ENCODE assay signal across 15 cellular contexts in genomic region chr16:56736476-56736875, GRCh38. TPM values are rescaled to one million over a fixed set of nuclear protein-coding genes. Genes with fewer than 3 reads are reported as not detected.
DNase-seq lines count a peak whose midpoint lies in the region; ATAC-seq and TF ChIP-seq lines count a peak whose summit lies in the region.
"Had no signal": no experiment of that assay in that cellular context is flagged by ENCODE, and none has a peak within 500 bp of the region (broad histone marks: within the 10 kb centered on the region; RNA-seq: fewer than 3 reads in every experiment).

No MANE protein-coding gene starts in this region.

- no peak overlapping the region for H3K4ac ChIP-seq in IMR-90 (ENCODE audit: low read depth, low read length)

- H3K9ac ChIP-seq in IMR-90 (ENCODE audit: low read depth, low read length) = no peak overlapping the region
- H3K9ac ChIP-seq: BLaER1, GM23248 had no signal

- intact Hi-C loops in activated CD4-positive, alpha-beta T cell treated with anti-CD3 and anti-CD28 coated beads, Interleukin-2, amount 10 ng/mL, durations not matched to agents 24 days and 14 days (cut with micrococcal nuclease) = no loop called here
- intact Hi-C loops in IMR-90 (cut with micrococcal nuclease) (no loop called here), testis (cut with DNase I; ENCODE audit: low total_unique reads) (no loop called here)

- H3K27me3 Mint-ChIP-seq in activated CD4-positive, alpha-beta T cell treated with anti-CD3 and anti-CD28 coated beads, Interleukin-2, amount 10 ng/mL, durations not matched to agents 24 days and 14 days = no peaks in the 10 kb centered on the region
- H3K27me3 Mint-ChIP-seq in nephron progenitor cell (ENCODE audit: low read depth, poor library complexity) = no peaks in the 10 kb centered on the region
- no peaks in the 10 kb centered on the region for H3K27me3 Mint-ChIP-seq in stimulated activated naive B cell treated with anti-CD40 and anti-IgM and Interleukin-4, amounts not matched to agents 10 μg/mL and 1 μg/mL and 100 μg/mL, for 72 hours
- H3K27me3 Mint-ChIP-seq: IgD-negative memory B cell had no signal

- H3K27me3 ChIP-seq in IMR-90 (ENCODE audit: control insufficient read depth, insufficient read depth, low read length) (no peaks in the 10 kb centered on the region), testis (no peaks in the 10 kb centered on the region)
- H3K27me3 ChIP-seq: BLaER1 had no signal

- H3K27ac ChIP-seq in IMR-90 (ENCODE audit: insufficient read depth, low read length) (no peak overlapping the region), testis (no peak overlapping the region)
- H3K27ac ChIP-seq: BLaER1, GM23248 had no signal

- no peak for TF ChIP-seq RAD21 in IMR-90 (IDR thresholded peaks at IDR 0.05; ENCODE audit: low read length)

- H3K23ac ChIP-seq in IMR-90 (ENCODE audit: low read depth, low read length) = peak overlapping the region; percentile 59; the same call in 1 of the 2 replicates

- H2BK5ac ChIP-seq in IMR-90 (ENCODE audit: low read depth, low read length, poor library complexity, severe bottlenecking) = no peak overlapping the region

- peak; percentile 50 for DNase-seq in activated CD4-positive, alpha-beta T cell treated with anti-CD3 and anti-CD28 coated beads, Interleukin-2, amount 10 ng/mL, durations not matched to agents 24 days and 14 days
- no peak for DNase-seq in activated CD4-positive, alpha-beta T cell treated with anti-CD3 and anti-CD28 coated beads for 1 hour
- DNase-seq in IMR-90 = no peak
- no peak for DNase-seq in nephron progenitor cell
- no peak for DNase-seq in stimulated activated naive B cell treated with anti-CD40 and anti-IgM and Interleukin-4, amounts not matched to agents 10 μg/mL and 1 μg/mL and 100 μg/mL, for 72 hours
- DNase-seq in pons (ENCODE audit: low spot score) = no peak
- no peak for DNase-seq in testis
- DNase-seq: 8988T; CD4-positive, CD25-positive, alpha-beta regulatory T cell; DMS53; GF-D8; GM23248; H7 had no signal

- WGBS in IMR-90 (ENCODE audit: extremely low coverage in 2 of 2, insufficient read length in 1 of 2), 2 experiments = no CpG with 5 or more reads among the region's 3 CpGs
- 90 to 96% methylated on average over 3 of the region's 3 CpGs for whole genome bisulfite sequencing in testis, 2 donors

- peaks cover 7% of the 10 kb centered on the region for H3K4me1 Mint-ChIP-seq in activated CD4-positive, alpha-beta T cell treated with anti-CD3 and anti-CD28 coated beads, Interleukin-2, amount 10 ng/mL, durations not matched to agents 24 days and 14 days
- no peaks in the 10 kb centered on the region for H3K4me1 Mint-ChIP-seq in nephron progenitor cell
- peaks cover 0 to 6% of the 10 kb centered on the region in 2 donors for H3K4me1 Mint-ChIP-seq in stimulated activated naive B cell treated with anti-CD40 and anti-IgM and Interleukin-4, amounts not matched to agents 10 μg/mL and 1 μg/mL and 100 μg/mL, for 72 hours

- H3K27ac Mint-ChIP-seq in activated CD4-positive, alpha-beta T cell treated with anti-CD3 and anti-CD28 coated beads, Interleukin-2, amount 10 ng/mL, durations not matched to agents 24 days and 14 days = no peak overlapping the region
- H3K27ac Mint-ChIP-seq in nephron progenitor cell = peak overlapping the region; percentile 6
- peak overlapping the region; percentile 59 for H3K27ac Mint-ChIP-seq in stimulated activated naive B cell treated with anti-CD40 and anti-IgM and Interleukin-4, amounts not matched to agents 10 μg/mL and 1 μg/mL and 100 μg/mL, for 72 hours
- H3K27ac Mint-ChIP-seq: IgD-negative memory B cell had no signal

- no peak overlapping the region for H2BK120ac ChIP-seq in IMR-90 (ENCODE audit: low read depth, low read length)

- H2AK9ac ChIP-seq in IMR-90 (replicated peaks; ENCODE audit: low read depth, low read length, poor library complexity) = peak overlapping the region; percentile 82

- TF ChIP-seq CTCF in IMR-90 (conservative IDR thresholded peaks at IDR 0.05; ENCODE audit: low read depth, low read length) (no peak), nephron progenitor cell (IDR thresholded peaks at IDR 0.05) (no peak), testis (IDR thresholded peaks at IDR 0.05) (no peak)

- H3K4me3 Mint-ChIP-seq in activated CD4-positive, alpha-beta T cell treated with anti-CD3 and anti-CD28 coated beads, Interleukin-2, amount 10 ng/mL, durations not matched to agents 24 days and 14 days = no peak overlapping the region
- H3K4me3 Mint-ChIP-seq in nephron progenitor cell = no peak overlapping the region
- no peak overlapping the region for H3K4me3 Mint-ChIP-seq in stimulated activated naive B cell treated with anti-CD40 and anti-IgM and Interleukin-4, amounts not matched to agents 10 μg/mL and 1 μg/mL and 100 μg/mL, for 72 hours
- H3K4me3 Mint-ChIP-seq: CD4-positive, CD25-positive, alpha-beta regulatory T cell had no signal

- POLR2A ChIA-PET in IMR-90 (lab: Charles Lee; ENCODE audit: unreplicated experiment) = interaction anchor here (0.6 kb wide), 1 partner anchor 79 kb away, joined by 3 read pairs; no protein-coding TSS in a partner anchor

- H3K4me1 ChIP-seq in IMR-90 (ENCODE audit: control insufficient read depth, insufficient read depth, low read length) (no peaks in the 10 kb centered on the region), testis (no peaks in the 10 kb centered on the region)

- H2AFZ ChIP-seq in IMR-90 (replicated peaks; ENCODE audit: low read length, poor library complexity) = peak overlapping the region; percentile 58
- H2AFZ ChIP-seq: GM23248 had no signal

- no peak overlapping the region for H3K4me2 ChIP-seq in IMR-90 (ENCODE audit: low read depth, low read length)
- H3K4me2 ChIP-seq: BLaER1 had no signal

- no TSS peak for BruUV-seq in IMR-90 (replicated peaks; lab: Mats Ljungman, UMichigan)

- dilution Hi-C loops in IMR-90 (cut with HindIII; ENCODE audit: low sequenced_read_pairs, unreplicated experiment) = no loop called here

- H3K9me3 Mint-ChIP-seq in activated CD4-positive, alpha-beta T cell treated with anti-CD3 and anti-CD28 coated beads, Interleukin-2, amount 10 ng/mL, durations not matched to agents 24 days and 14 days = no peaks in the 10 kb centered on the region
- peaks cover 18% of the 10 kb centered on the region for H3K9me3 Mint-ChIP-seq in nephron progenitor cell
- H3K9me3 Mint-ChIP-seq in stimulated activated naive B cell treated with anti-CD40 and anti-IgM and Interleukin-4, amounts not matched to agents 10 μg/mL and 1 μg/mL and 100 μg/mL, for 72 hours = no peaks in the 10 kb centered on the region
- H3K9me3 Mint-ChIP-seq: CD4-positive, CD25-positive, alpha-beta regulatory T cell; IgD-negative memory B cell had no signal

- no peak overlapping the region for H3K56ac ChIP-seq in IMR-90 (ENCODE audit: extremely low read depth, insufficient read depth, low read length)

- no peak overlapping the region for H3K14ac ChIP-seq in IMR-90 (replicated peaks; ENCODE audit: low read depth, low read length)

- H3K4me3 ChIP-seq in IMR-90 (ENCODE audit: insufficient read depth, low read depth, low read length) = no peak overlapping the region
- H3K4me3 ChIP-seq in testis = no peak overlapping the region
- H3K4me3 ChIP-seq: BLaER1, GM23248 had no signal

- in situ Hi-C loops in IMR-90 (cut with MboI; ENCODE audit: low sequenced_read_pairs) = no loop called here

- H3K9me3 ChIP-seq in IMR-90 (ENCODE audit: control insufficient read depth, insufficient read depth, low read length) = no peaks in the 10 kb centered on the region
- H3K9me3 ChIP-seq in testis = no peaks in the 10 kb centered on the region

- ATAC-seq in IMR-90 (ENCODE audit: low read depth) = no peak
- no peak for ATAC-seq in stimulated activated naive B cell treated with anti-CD40 and anti-IgM and Interleukin-4, amounts not matched to agents 10 μg/mL and 1 μg/mL and 100 μg/mL, for 72 hours (replicated peaks)

- TF ChIP-seq POLR2A in IMR-90 (IDR thresholded peaks at IDR 0.05; ENCODE audit: low read depth, low read length) (no peak), testis (IDR thresholded peaks at IDR 0.05) (no peak)

- CTCF ChIA-PET in IMR-90 (lab: Yijun Ruan, JAX) = no interaction called here

- H4K5ac ChIP-seq in IMR-90 (ENCODE audit: low read depth, low read length) = no peak overlapping the region

- H2AK5ac ChIP-seq in IMR-90 (ENCODE audit: low read depth, low read length) = no peak overlapping the region

- peaks cover 48 to 66% of the 10 kb centered on the region in 2 experiments for H3K79me1 ChIP-seq in IMR-90 (ENCODE audit: low read depth in 1 of 2, low read length in 2 of 2)

- no peak overlapping the region for H3K18ac ChIP-seq in IMR-90 (ENCODE audit: low read depth, low read length)

- peaks cover 4% of the 10 kb centered on the region for H3K36me3 Mint-ChIP-seq in activated CD4-positive, alpha-beta T cell treated with anti-CD3 and anti-CD28 coated beads, Interleukin-2, amount 10 ng/mL, durations not matched to agents 24 days and 14 days (ENCODE audit: low read depth)
- H3K36me3 Mint-ChIP-seq in nephron progenitor cell (ENCODE audit: low read depth) = peaks cover 32% of the 10 kb centered on the region
- peaks cover 5 to 17% of the 10 kb centered on the region in 2 donors for H3K36me3 Mint-ChIP-seq in stimulated activated naive B cell treated with anti-CD40 and anti-IgM and Interleukin-4, amounts not matched to agents 10 μg/mL and 1 μg/mL and 100 μg/mL, for 72 hours
- H3K36me3 Mint-ChIP-seq: IgD-negative memory B cell had no signal

- H3K36me3 ChIP-seq in IMR-90 (ENCODE audit: control insufficient read depth, insufficient read depth, low read length) (peaks cover 2% of the 10 kb centered on the region; the same call in 1 of the 2 replicates), testis (ENCODE audit: low read depth, missing control alignments) (no peaks in the 10 kb centered on the region)

- H4K20me1 ChIP-seq in IMR-90 (ENCODE audit: insufficient read depth, low read length) = peaks cover 15% of the 10 kb centered on the region; the same call in 1 of the 2 replicates

- no peak overlapping the region for H2BK20ac ChIP-seq in IMR-90 (ENCODE audit: low read depth, low read length)

- H4K8ac ChIP-seq in IMR-90 (ENCODE audit: low read depth in 2 of 2, low read length in 2 of 2) = no peak overlapping the region

- no peak overlapping the region for H4K91ac ChIP-seq in IMR-90 (ENCODE audit: insufficient read depth, low read depth, low read length)

- H3K9me1 ChIP-seq in IMR-90 (ENCODE audit: insufficient read depth, low read length) = peaks cover 10% of the 10 kb centered on the region

- H2BK15ac ChIP-seq in IMR-90 (ENCODE audit: low read depth, low read length) = no peak overlapping the region

RNA-seq across cellular contexts. Expression of gene NUP93, which starts 6.5 kb away (rescaled TPM):
- 162 and 168 TPM in 2 replicates for total RNA-seq in activated CD4-positive, alpha-beta T cell treated with anti-CD3 and anti-CD28 coated beads, Interleukin-2, amount 10 ng/mL, durations not matched to agents 24 days and 14 days
- 70.3 and 72.6 TPM in 2 replicates for total RNA-seq in IMR-90 (2012; rRNA removed)
- 54.6 and 55.3 TPM in 2 replicates for polyA plus RNA-seq in IMR-90 (2012; rRNA removed)
- 22.3 and 25.1 TPM in 2 replicates for polyA plus RNA-seq in IMR-90 (2012; cell fraction: cytosol; rRNA removed)
- 38.7 and 57.2 TPM in 2 replicates for polyA plus RNA-seq in IMR-90 (2012; cell fraction: nucleus; rRNA removed; ENCODE audit: low replicate concordance)
- total RNA-seq in testis = 100 to 1,000 TPM in 1 of 2 donors, 10 to 100 TPM in 1; 94.2 to 102 TPM
- polyA plus RNA-seq in testis (ENCODE audit: insufficient read depth, low read depth, low replicate concordance) = 147 TPM

RNA-seq across cellular contexts. Expression of gene MT1X, which starts 54.2 kb away (rescaled TPM):
- total RNA-seq in activated CD4-positive, alpha-beta T cell treated with anti-CD3 and anti-CD28 coated beads, Interleukin-2, amount 10 ng/mL, durations not matched to agents 24 days and 14 days = 62.7 and 66.9 TPM in 2 replicates
- 5.6 and 37.2 TPM in 2 replicates for total RNA-seq in IMR-90 (2012; rRNA removed)
- 117 and 170 TPM in 2 replicates for polyA plus RNA-seq in IMR-90 (2012; rRNA removed)
- 21.5 and 26.9 TPM in 2 replicates for polyA plus RNA-seq in IMR-90 (2012; cell fraction: cytosol; rRNA removed)
- 12.7 and 14.1 TPM in 2 replicates for polyA plus RNA-seq in IMR-90 (2012; cell fraction: nucleus; rRNA removed; ENCODE audit: low replicate concordance)
- total RNA-seq in testis = 100 to 1,000 TPM in 1 of 2 donors, 10 to 100 TPM in 1; 77.0 to 180 TPM
- 51.7 TPM for polyA plus RNA-seq in testis (ENCODE audit: insufficient read depth, low read depth, low replicate concordance)
